ENCODE assay signal across 1 cellular context in the genomic region with DNA sequence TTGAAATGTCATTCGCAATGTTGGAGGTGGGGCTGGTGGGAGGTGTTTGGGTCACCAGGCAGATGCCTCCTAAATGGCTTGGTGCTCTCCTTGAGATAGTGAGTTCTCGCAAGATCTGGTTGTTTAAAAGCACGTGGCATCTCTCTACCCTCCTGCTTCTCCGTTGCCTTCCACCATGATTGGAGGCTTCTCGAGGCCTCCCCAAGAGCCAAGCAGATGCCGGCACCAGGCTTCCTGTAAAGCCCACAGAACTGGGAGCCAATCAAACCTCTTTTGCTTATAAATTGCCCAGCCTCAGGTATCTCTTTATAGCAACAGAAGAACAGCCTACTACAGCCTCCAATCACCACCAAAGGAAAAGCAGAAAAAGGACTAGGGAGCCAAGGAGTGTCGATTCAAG.
TF ChIP-seq lines count a peak whose summit lies in the region.

No MANE protein-coding gene starts in this region.

TF ChIP-seq in GM23338, 12 proteins besides CTCF, POLR2A, EP300 and RAD21 (continued from another document):
- TF ChIP-seq, protein P1, sequence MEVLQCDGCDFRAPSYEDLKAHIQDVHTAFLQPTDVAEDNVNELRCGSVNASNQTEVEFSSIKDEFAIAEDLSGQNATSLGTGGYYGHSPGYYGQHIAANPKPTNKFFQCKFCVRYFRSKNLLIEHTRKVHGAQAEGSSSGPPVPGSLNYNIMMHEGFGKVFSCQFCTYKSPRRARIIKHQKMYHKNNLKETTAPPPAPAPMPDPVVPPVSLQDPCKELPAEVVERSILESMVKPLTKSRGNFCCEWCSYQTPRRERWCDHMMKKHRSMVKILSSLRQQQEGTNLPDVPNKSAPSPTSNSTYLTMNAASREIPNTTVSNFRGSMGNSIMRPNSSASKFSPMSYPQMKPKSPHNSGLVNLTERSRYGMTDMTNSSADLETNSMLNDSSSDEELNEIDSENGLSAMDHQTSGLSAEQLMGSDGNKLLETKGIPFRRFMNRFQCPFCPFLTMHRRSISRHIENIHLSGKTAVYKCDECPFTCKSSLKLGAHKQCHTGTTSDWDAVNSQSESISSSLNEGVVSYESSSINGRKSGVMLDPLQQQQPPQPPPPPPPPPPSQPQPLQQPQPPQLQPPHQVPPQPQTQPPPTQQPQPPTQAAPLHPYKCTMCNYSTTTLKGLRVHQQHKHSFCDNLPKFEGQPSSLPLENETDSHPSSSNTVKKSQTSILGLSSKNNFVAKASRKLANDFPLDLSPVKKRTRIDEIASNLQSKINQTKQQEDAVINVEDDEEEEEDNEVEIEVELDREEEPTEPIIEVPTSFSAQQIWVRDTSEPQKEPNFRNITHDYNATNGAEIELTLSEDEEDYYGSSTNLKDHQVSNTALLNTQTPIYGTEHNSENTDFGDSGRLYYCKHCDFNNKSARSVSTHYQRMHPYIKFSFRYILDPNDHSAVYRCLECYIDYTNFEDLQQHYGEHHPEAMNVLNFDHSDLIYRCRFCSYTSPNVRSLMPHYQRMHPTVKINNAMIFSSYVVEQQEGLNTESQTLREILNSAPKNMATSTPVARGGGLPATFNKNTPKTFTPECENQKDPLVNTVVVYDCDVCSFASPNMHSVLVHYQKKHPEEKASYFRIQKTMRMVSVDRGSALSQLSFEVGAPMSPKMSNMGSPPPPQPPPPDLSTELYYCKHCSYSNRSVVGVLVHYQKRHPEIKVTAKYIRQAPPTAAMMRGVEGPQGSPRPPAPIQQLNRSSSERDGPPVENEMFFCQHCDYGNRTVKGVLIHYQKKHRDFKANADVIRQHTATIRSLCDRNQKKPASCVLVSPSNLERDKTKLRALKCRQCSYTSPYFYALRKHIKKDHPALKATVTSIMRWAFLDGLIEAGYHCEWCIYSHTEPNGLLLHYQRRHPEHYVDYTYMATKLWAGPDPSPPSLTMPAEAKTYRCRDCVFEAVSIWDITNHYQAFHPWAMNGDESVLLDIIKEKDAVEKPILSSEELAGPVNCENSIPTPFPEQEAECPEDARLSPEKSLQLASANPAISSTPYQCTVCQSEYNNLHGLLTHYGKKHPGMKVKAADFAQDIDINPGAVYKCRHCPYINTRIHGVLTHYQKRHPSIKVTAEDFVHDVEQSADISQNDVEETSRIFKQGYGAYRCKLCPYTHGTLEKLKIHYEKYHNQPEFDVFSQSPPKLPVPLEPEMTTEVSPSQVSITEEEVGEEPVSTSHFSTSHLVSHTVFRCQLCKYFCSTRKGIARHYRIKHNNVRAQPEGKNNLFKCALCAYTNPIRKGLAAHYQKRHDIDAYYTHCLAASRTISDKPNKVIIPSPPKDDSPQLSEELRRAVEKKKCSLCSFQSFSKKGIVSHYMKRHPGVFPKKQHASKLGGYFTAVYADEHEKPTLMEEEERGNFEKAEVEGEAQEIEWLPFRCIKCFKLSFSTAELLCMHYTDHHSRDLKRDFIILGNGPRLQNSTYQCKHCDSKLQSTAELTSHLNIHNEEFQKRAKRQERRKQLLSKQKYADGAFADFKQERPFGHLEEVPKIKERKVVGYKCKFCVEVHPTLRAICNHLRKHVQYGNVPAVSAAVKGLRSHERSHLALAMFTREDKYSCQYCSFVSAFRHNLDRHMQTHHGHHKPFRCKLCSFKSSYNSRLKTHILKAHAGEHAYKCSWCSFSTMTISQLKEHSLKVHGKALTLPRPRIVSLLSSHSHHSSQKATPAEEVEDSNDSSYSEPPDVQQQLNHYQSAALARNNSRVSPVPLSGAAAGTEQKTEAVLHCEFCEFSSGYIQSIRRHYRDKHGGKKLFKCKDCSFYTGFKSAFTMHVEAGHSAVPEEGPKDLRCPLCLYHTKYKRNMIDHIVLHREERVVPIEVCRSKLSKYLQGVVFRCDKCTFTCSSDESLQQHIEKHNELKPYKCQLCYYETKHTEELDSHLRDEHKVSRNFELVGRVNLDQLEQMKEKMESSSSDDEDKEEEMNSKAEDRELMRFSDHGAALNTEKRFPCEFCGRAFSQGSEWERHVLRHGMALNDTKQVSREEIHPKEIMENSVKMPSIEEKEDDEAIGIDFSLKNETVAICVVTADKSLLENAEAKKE (CRISPR knock-in tag; IDR thresholded peaks at IDR 0.05): no peak
- TF ChIP-seq EZH2 (IDR thresholded peaks at IDR 0.05; ENCODE audit: low read depth, unreplicated experiment) (no peak), POLR2AphosphoS5 (IDR thresholded peaks at IDR 0.05; ENCODE audit: low read depth) (no peak), CREB1 (CRISPR knock-in tag; IDR thresholded peaks at IDR 0.05; ENCODE audit: low read depth) (no peak), NANOG (IDR thresholded peaks at IDR 0.05; ENCODE audit: borderline replicate concordance) (no peak), EZH2phosphoT487 (IDR thresholded peaks at IDR 0.05; ENCODE audit: unreplicated experiment) (no peak), JUNB (IDR thresholded peaks at IDR 0.05; ENCODE audit: unreplicated experiment) (no peak), ZNF114 (CRISPR knock-in tag; IDR thresholded peaks at IDR 0.05) (no peak), ZNF331 (CRISPR knock-in tag; IDR thresholded peaks at IDR 0.05; ENCODE audit: low read depth) (no peak)
- TF ChIP-seq, protein P2, sequence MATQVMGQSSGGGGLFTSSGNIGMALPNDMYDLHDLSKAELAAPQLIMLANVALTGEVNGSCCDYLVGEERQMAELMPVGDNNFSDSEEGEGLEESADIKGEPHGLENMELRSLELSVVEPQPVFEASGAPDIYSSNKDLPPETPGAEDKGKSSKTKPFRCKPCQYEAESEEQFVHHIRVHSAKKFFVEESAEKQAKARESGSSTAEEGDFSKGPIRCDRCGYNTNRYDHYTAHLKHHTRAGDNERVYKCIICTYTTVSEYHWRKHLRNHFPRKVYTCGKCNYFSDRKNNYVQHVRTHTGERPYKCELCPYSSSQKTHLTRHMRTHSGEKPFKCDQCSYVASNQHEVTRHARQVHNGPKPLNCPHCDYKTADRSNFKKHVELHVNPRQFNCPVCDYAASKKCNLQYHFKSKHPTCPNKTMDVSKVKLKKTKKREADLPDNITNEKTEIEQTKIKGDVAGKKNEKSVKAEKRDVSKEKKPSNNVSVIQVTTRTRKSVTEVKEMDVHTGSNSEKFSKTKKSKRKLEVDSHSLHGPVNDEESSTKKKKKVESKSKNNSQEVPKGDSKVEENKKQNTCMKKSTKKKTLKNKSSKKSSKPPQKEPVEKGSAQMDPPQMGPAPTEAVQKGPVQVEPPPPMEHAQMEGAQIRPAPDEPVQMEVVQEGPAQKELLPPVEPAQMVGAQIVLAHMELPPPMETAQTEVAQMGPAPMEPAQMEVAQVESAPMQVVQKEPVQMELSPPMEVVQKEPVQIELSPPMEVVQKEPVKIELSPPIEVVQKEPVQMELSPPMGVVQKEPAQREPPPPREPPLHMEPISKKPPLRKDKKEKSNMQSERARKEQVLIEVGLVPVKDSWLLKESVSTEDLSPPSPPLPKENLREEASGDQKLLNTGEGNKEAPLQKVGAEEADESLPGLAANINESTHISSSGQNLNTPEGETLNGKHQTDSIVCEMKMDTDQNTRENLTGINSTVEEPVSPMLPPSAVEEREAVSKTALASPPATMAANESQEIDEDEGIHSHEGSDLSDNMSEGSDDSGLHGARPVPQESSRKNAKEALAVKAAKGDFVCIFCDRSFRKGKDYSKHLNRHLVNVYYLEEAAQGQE (IDR thresholded peaks at IDR 0.05; ENCODE audit: unreplicated experiment): no peak
- TF ChIP-seq, protein P3, sequence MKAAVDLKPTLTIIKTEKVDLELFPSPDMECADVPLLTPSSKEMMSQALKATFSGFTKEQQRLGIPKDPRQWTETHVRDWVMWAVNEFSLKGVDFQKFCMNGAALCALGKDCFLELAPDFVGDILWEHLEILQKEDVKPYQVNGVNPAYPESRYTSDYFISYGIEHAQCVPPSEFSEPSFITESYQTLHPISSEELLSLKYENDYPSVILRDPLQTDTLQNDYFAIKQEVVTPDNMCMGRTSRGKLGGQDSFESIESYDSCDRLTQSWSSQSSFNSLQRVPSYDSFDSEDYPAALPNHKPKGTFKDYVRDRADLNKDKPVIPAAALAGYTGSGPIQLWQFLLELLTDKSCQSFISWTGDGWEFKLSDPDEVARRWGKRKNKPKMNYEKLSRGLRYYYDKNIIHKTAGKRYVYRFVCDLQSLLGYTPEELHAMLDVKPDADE (IDR thresholded peaks at IDR 0.05): no peak
